In genomic region chr2:241270531-241270930, GRCh38 we compare ENCODE assay signal across 11 cellular contexts. TPM values are rescaled to one million over a fixed set of nuclear protein-coding genes. Genes with fewer than 3 reads are reported as not detected.
DNase-seq lines count a peak whose midpoint lies in the region; ATAC-seq, FAIRE-seq and TF ChIP-seq lines count a peak whose summit lies in the region.
"Had no signal": no experiment of that assay in that cellular context is flagged by ENCODE, and none has a peak within 500 bp of the region (broad histone marks: within the 10 kb centered on the region; RNA-seq: fewer than 3 reads in every experiment).

No MANE protein-coding gene starts in this region.

- FAIRE-seq in HepG2 (lab: Jason Lieb, UNC) = no peak

- H3K27me3 Mint-ChIP-seq in activated T-cell treated with anti-CD3 and anti-CD28 coated beads, Interleukin-2, amount 50 U/mL, for 4 hours (ENCODE audit: low read depth) = no peaks in the 10 kb centered on the region
- H3K27me3 Mint-ChIP-seq in activated naive CD8-positive, alpha-beta T cell treated with anti-CD3 and anti-CD28 coated beads, Interleukin-2, amount 50 U/mL, for 24 hours = no peaks in the 10 kb centered on the region
- H3K27me3 Mint-ChIP-seq in stimulated activated naive B cell treated with anti-CD40 and anti-IgM and Interleukin-4, amounts not matched to agents 10 μg/mL and 1 μg/mL and 100 μg/mL, for 72 hours = no peaks in the 10 kb centered on the region

- ATAC-seq in activated T-cell treated with anti-CD3 and anti-CD28 coated beads, Interleukin-2, amount 50 U/mL, for 4 hours = no peak
- no peak for ATAC-seq in activated naive CD8-positive, alpha-beta T cell treated with anti-CD3 and anti-CD28 coated beads, Interleukin-2, amount 50 U/mL, for 24 hours
- ATAC-seq in HepG2 = no peak
- no peak for ATAC-seq in stimulated activated naive B cell treated with anti-CD40 and anti-IgM and Interleukin-4, amounts not matched to agents 10 μg/mL and 1 μg/mL and 100 μg/mL, for 72 hours (replicated peaks)
- ATAC-seq in GM18907 (IDR thresholded peaks at IDR 0.05; ENCODE audit: unreplicated experiment) = no peak
- no peak for ATAC-seq in HG03460 (IDR thresholded peaks at IDR 0.05; ENCODE audit: unreplicated experiment)

- H3K4me2 ChIP-seq in HepG2 (ENCODE audit: low read depth, low read length) = peak overlapping the region; percentile 97

- TF ChIP-seq POLR2A in HepG2 (IDR thresholded peaks at IDR 0.05; ENCODE audit: insufficient read depth in 1 of 2, low read depth in 2 of 2, low read length in 2 of 2) = peak in 1 of 2 experiments; percentile 29; a peak in 1 of 4 replicates

- peaks cover 25 to 38% of the 10 kb centered on the region in 2 experiments for H3K36me3 ChIP-seq in HepG2 (replicated peaks in 1 of 2; ENCODE audit: control insufficient read depth in 1 of 2, insufficient read depth in 2 of 2, low read length in 2 of 2)

- peak overlapping the region; percentile 85 for H3K27ac ChIP-seq in HepG2 (ENCODE audit: extremely low read length, insufficient read depth, low read length)

- H3K27me3 ChIP-seq in HepG2 (ENCODE audit: control insufficient read depth in 1 of 2, insufficient read depth in 2 of 2, low read length in 2 of 2) = no peaks in the 10 kb centered on the region; a peak in 1 of 5 replicates

- H3K36me3 Mint-ChIP-seq in activated T-cell treated with anti-CD3 and anti-CD28 coated beads, Interleukin-2, amount 50 U/mL, for 4 hours (ENCODE audit: insufficient read depth) = peaks cover 26% of the 10 kb centered on the region
- peaks cover 22% of the 10 kb centered on the region for H3K36me3 Mint-ChIP-seq in activated naive CD8-positive, alpha-beta T cell treated with anti-CD3 and anti-CD28 coated beads, Interleukin-2, amount 50 U/mL, for 24 hours (ENCODE audit: low read depth)
- H3K36me3 Mint-ChIP-seq in stimulated activated naive B cell treated with anti-CD40 and anti-IgM and Interleukin-4, amounts not matched to agents 10 μg/mL and 1 μg/mL and 100 μg/mL, for 72 hours = peaks cover 28 to 58% of the 10 kb centered on the region in 2 donors

- H4K20me1 ChIP-seq in HepG2 (ENCODE audit: insufficient read depth, low read length) = peaks cover 62% of the 10 kb centered on the region

- CTCF ChIA-PET in HepG2 (lab: Yijun Ruan, JAX; ENCODE audit: low intra/inter-chr PET ratio, low total read pairs) = no interaction called here

- no peak overlapping the region for H2AFZ ChIP-seq in HepG2 (ENCODE audit: low read length)

- peaks cover 94% of the 10 kb centered on the region for H3K79me2 ChIP-seq in HepG2 (ENCODE audit: insufficient read depth, low read length)

- no peak for TF ChIP-seq RAD21 in HepG2 (CRISPR knock-in tag; IDR thresholded peaks at IDR 0.05)

- H3K4me1 ChIP-seq in HepG2 (ENCODE audit: insufficient read depth, low read length) = peaks cover 79% of the 10 kb centered on the region

- peak overlapping the region; percentile 97 for H3K9ac ChIP-seq in HepG2 (ENCODE audit: insufficient read depth, low read depth, low read length)

- POLR2A ChIA-PET in HepG2 (lab: Yijun Ruan, JAX) = interaction anchor here (2.2 kb wide), 1 partner anchor 45 kb away, joined by 8 read pairs; the partner anchor contains the start of genes HDLBP and SEPTIN2

- no peak for TF ChIP-seq EP300 in HepG2 (IDR thresholded peaks at IDR 0.05; ENCODE audit: low read depth in 2 of 2, low read length in 2 of 2)
- no peak for TF ChIP-seq EP300 in HepG2 (CRISPR knock-in tag; IDR thresholded peaks at IDR 0.05; ENCODE audit: borderline replicate concordance)

- no peak for TF ChIP-seq CTCF in HepG2 (CRISPR knock-in tag; IDR thresholded peaks at IDR 0.05)

- no peak overlapping the region for H3K27ac Mint-ChIP-seq in activated naive CD8-positive, alpha-beta T cell treated with anti-CD3 and anti-CD28 coated beads, Interleukin-2, amount 50 U/mL, for 24 hours
- no peak overlapping the region for H3K27ac Mint-ChIP-seq in stimulated activated naive B cell treated with anti-CD40 and anti-IgM and Interleukin-4, amounts not matched to agents 10 μg/mL and 1 μg/mL and 100 μg/mL, for 72 hours

- H3K9me3 ChIP-seq in HepG2 (ENCODE audit: low read length) = no peaks in the 10 kb centered on the region

- intact Hi-C loops in HepG2 (cut with micrococcal nuclease; ENCODE audit: unreplicated experiment) = loop anchor here (10.0 kb wide), 1 partner anchor 84 kb away; the partner anchor contains the start of gene FARP2

- peaks cover 32% of the 10 kb centered on the region for H3K4me1 Mint-ChIP-seq in activated T-cell treated with anti-CD3 and anti-CD28 coated beads, Interleukin-2, amount 50 U/mL, for 4 hours (ENCODE audit: low read depth)
- H3K4me1 Mint-ChIP-seq in activated naive CD8-positive, alpha-beta T cell treated with anti-CD3 and anti-CD28 coated beads, Interleukin-2, amount 50 U/mL, for 24 hours = peaks cover 40% of the 10 kb centered on the region
- peaks cover 45 to 68% of the 10 kb centered on the region in 2 donors for H3K4me1 Mint-ChIP-seq in stimulated activated naive B cell treated with anti-CD40 and anti-IgM and Interleukin-4, amounts not matched to agents 10 μg/mL and 1 μg/mL and 100 μg/mL, for 72 hours

- BruUV-seq in HepG2 (replicated peaks; lab: Mats Ljungman, UMichigan) = no TSS peak

- DNase-seq in activated T-cell treated with anti-CD3 and anti-CD28 coated beads, Interleukin-2, amount 50 U/mL, for 4 hours = no peak
- no peak for DNase-seq in activated T-cell treated with anti-CD3 and anti-CD28 coated beads for 4 hours
- no peak for DNase-seq in activated naive CD8-positive, alpha-beta T cell treated with anti-CD3 and anti-CD28 coated beads, Interleukin-2, amount 50 U/mL, for 24 hours
- no peak for DNase-seq in HepG2 (ENCODE audit: low spot score)
- DNase-seq in stimulated activated naive B cell treated with anti-CD40 and anti-IgM and Interleukin-4, amounts not matched to agents 10 μg/mL and 1 μg/mL and 100 μg/mL, for 72 hours = no peak
- no peak for DNase-seq in iPS-NIHi7 (ENCODE audit: extremely low spot score)
- DNase-seq: C1 segment of cervical spinal cord, Kasumi-1, OCI-M1 had no signal

- peaks cover 5% of the 10 kb centered on the region for H3K9me3 Mint-ChIP-seq in activated T-cell treated with anti-CD3 and anti-CD28 coated beads, Interleukin-2, amount 50 U/mL, for 4 hours
- peaks cover 5% of the 10 kb centered on the region for H3K9me3 Mint-ChIP-seq in activated naive CD8-positive, alpha-beta T cell treated with anti-CD3 and anti-CD28 coated beads, Interleukin-2, amount 50 U/mL, for 24 hours
- peaks cover 6 to 8% of the 10 kb centered on the region in 2 donors for H3K9me3 Mint-ChIP-seq in stimulated activated naive B cell treated with anti-CD40 and anti-IgM and Interleukin-4, amounts not matched to agents 10 μg/mL and 1 μg/mL and 100 μg/mL, for 72 hours

- H3K4me3 ChIP-seq in HepG2 (replicated peaks in 1 of 3; ENCODE audit: insufficient read depth in 1 of 3, low read depth in 2 of 3, low read length in 3 of 3) = peak overlapping the region; percentile 75 to 91 (median 80)

- in situ Hi-C loops in HepG2 (cut with HindIII; ENCODE audit: extremely low pct_ligation_motif_present, low pct_unique_long_range_greater_than_20kb) = no loop called here

- WGBS in HepG2 (ENCODE audit: low lambda C conversion rate) = 48% methylated on average over 5 of the region's 5 CpGs

- H3K4me3 Mint-ChIP-seq in activated T-cell treated with anti-CD3 and anti-CD28 coated beads, Interleukin-2, amount 50 U/mL, for 4 hours = peak overlapping the region; percentile 87
- H3K4me3 Mint-ChIP-seq in activated naive CD8-positive, alpha-beta T cell treated with anti-CD3 and anti-CD28 coated beads, Interleukin-2, amount 50 U/mL, for 24 hours = peak overlapping the region; percentile 87
- H3K4me3 Mint-ChIP-seq in stimulated activated naive B cell treated with anti-CD40 and anti-IgM and Interleukin-4, amounts not matched to agents 10 μg/mL and 1 μg/mL and 100 μg/mL, for 72 hours = peak overlapping the region; percentile 93 to 94

RNA-seq across cellular contexts. Expression of gene HDLBP, which starts 44.9 kb away (rescaled TPM):
- total RNA-seq in activated T-cell treated with anti-CD3 and anti-CD28 coated beads, Interleukin-2, amount 50 U/mL, for 4 hours = 100 to 1,000 TPM; 231 to 270 (median 257) TPM
- total RNA-seq in HepG2 (2016; rRNA removed; fragmentation: Illumina TruSeq; extraction: Trizol) = 707 and 912 TPM in 2 replicates
- total RNA-seq in HepG2 (2016; cell fraction: cytosol; rRNA removed; fragmentation: Illumina TruSeq; extraction: Trizol; ENCODE audit: low read depth) = 195 and 216 TPM in 2 replicates
- 687 and 831 TPM in 2 replicates for total RNA-seq in HepG2 (2016; cell fraction: insoluble cytoplasmic fraction; rRNA removed; fragmentation: Illumina TruSeq; extraction: Trizol)
- 620 and 676 TPM in 2 replicates for total RNA-seq in HepG2 (2016; cell fraction: membrane; rRNA removed; fragmentation: Illumina TruSeq; extraction: Trizol)
- 437 and 494 TPM in 2 replicates for total RNA-seq in HepG2 (2016; cell fraction: nucleus; rRNA removed; fragmentation: Illumina TruSeq; extraction: Trizol)
- polyA plus RNA-seq in HepG2 (2011; rRNA removed) = 434 and 464 TPM in 2 replicates
- polyA plus RNA-seq in HepG2 (2011; cell fraction: cytosol; rRNA removed) = 419 and 448 TPM in 2 replicates
- polyA plus RNA-seq in HepG2 (2011; cell fraction: nucleus; rRNA removed) = 618 and 764 TPM in 2 replicates
- 461 and 517 TPM in 2 replicates for polyA plus RNA-seq in HepG2 (2012)
- polyA plus RNA-seq in HepG2 (2016; cell fraction: cytosol; fragmentation: Illumina TruSeq; extraction: Trizol; ENCODE audit: low read depth) = 179 and 188 TPM in 2 replicates
- 695 and 895 TPM in 2 replicates for polyA plus RNA-seq in HepG2 (2016; cell fraction: insoluble cytoplasmic fraction; fragmentation: Illumina TruSeq; extraction: Trizol; ENCODE audit: low read depth)
- 483 and 563 TPM in 2 replicates for polyA plus RNA-seq in HepG2 (2016; cell fraction: membrane; fragmentation: Illumina TruSeq; extraction: Trizol; ENCODE audit: low read depth)
- polyA plus RNA-seq in HepG2 (2016; cell fraction: nucleus; fragmentation: Illumina TruSeq; extraction: Trizol; ENCODE audit: insufficient read depth, low read depth) = 674 and 742 TPM in 2 replicates
- polyA minus RNA-seq in HepG2 (2011; rRNA and poly(A)+ RNA removed; ENCODE audit: low replicate concordance) = 303 and 643 TPM in 2 replicates
- polyA minus RNA-seq in HepG2 (2011; cell fraction: cytosol; rRNA and poly(A)+ RNA removed) = 590 and 596 TPM in 2 replicates
- 603 and 678 TPM in 2 replicates for polyA minus RNA-seq in HepG2 (2011; cell fraction: nucleus; rRNA and poly(A)+ RNA removed)

RNA-seq across cellular contexts. Expression of gene SEPTIN2, which starts 45.2 kb away (rescaled TPM):
- total RNA-seq in activated T-cell treated with anti-CD3 and anti-CD28 coated beads, Interleukin-2, amount 50 U/mL, for 4 hours = 100 to 1,000 TPM; 185 to 215 (median 189) TPM
- total RNA-seq in HepG2 (2016; rRNA removed; fragmentation: Illumina TruSeq; extraction: Trizol) = 493 and 750 TPM in 2 replicates
- 68.0 and 78.0 TPM in 2 replicates for total RNA-seq in HepG2 (2016; cell fraction: cytosol; rRNA removed; fragmentation: Illumina TruSeq; extraction: Trizol; ENCODE audit: low read depth)
- total RNA-seq in HepG2 (2016; cell fraction: insoluble cytoplasmic fraction; rRNA removed; fragmentation: Illumina TruSeq; extraction: Trizol) = 485 and 732 TPM in 2 replicates
- 155 and 168 TPM in 2 replicates for total RNA-seq in HepG2 (2016; cell fraction: membrane; rRNA removed; fragmentation: Illumina TruSeq; extraction: Trizol)
- total RNA-seq in HepG2 (2016; cell fraction: nucleus; rRNA removed; fragmentation: Illumina TruSeq; extraction: Trizol) = 303 and 351 TPM in 2 replicates
- polyA plus RNA-seq in HepG2 (2011; rRNA removed) = 579 and 733 TPM in 2 replicates
- polyA plus RNA-seq in HepG2 (2011; cell fraction: cytosol; rRNA removed) = 208 and 366 TPM in 2 replicates
- 383 and 475 TPM in 2 replicates for polyA plus RNA-seq in HepG2 (2011; cell fraction: nucleus; rRNA removed)
- polyA plus RNA-seq in HepG2 (2012) = 320 and 513 TPM in 2 replicates
- 35.1 and 36.8 TPM in 2 replicates for polyA plus RNA-seq in HepG2 (2016; cell fraction: cytosol; fragmentation: Illumina TruSeq; extraction: Trizol; ENCODE audit: low read depth)
- 746 and 761 TPM in 2 replicates for polyA plus RNA-seq in HepG2 (2016; cell fraction: insoluble cytoplasmic fraction; fragmentation: Illumina TruSeq; extraction: Trizol; ENCODE audit: low read depth)
- polyA plus RNA-seq in HepG2 (2016; cell fraction: membrane; fragmentation: Illumina TruSeq; extraction: Trizol; ENCODE audit: low read depth) = 102 and 104 TPM in 2 replicates
- polyA plus RNA-seq in HepG2 (2016; cell fraction: nucleus; fragmentation: Illumina TruSeq; extraction: Trizol; ENCODE audit: insufficient read depth, low read depth) = 515 and 562 TPM in 2 replicates
- 234 and 609 TPM in 2 replicates for polyA minus RNA-seq in HepG2 (2011; rRNA and poly(A)+ RNA removed; ENCODE audit: low replicate concordance)
- polyA minus RNA-seq in HepG2 (2011; cell fraction: cytosol; rRNA and poly(A)+ RNA removed) = 218 and 237 TPM in 2 replicates
- polyA minus RNA-seq in HepG2 (2011; cell fraction: nucleus; rRNA and poly(A)+ RNA removed) = 446 and 458 TPM in 2 replicates
